ENCODE assay signal across 10 cellular contexts in genomic region chr17:18139949-18140348, GRCh38. TPM values are rescaled to one million over a fixed set of nuclear protein-coding genes. Genes with fewer than 3 reads are reported as not detected.
DNase-seq lines count a peak whose midpoint lies in the region; ATAC-seq and TF ChIP-seq lines count a peak whose summit lies in the region.
"Had no signal": no experiment of that assay in that cellular context is flagged by ENCODE, and none has a peak within 500 bp of the region (broad histone marks: within the 10 kb centered on the region; RNA-seq: fewer than 3 reads in every experiment).

No MANE protein-coding gene starts in this region.

- no peaks in the 10 kb centered on the region for H3K36me3 Mint-ChIP-seq in T-helper 2 cell treated with Interferon-gamma antibody and Interleukin-4, amounts not matched to agents 5 μg/mL and 100 μg/mL, for 36 hours (ENCODE audit: low read depth)
- H3K36me3 Mint-ChIP-seq: IgD-negative memory B cell had no signal

- H3K4me1 Mint-ChIP-seq in T-helper 2 cell treated with Interferon-gamma antibody and Interleukin-4, amounts not matched to agents 5 μg/mL and 100 μg/mL, for 36 hours (ENCODE audit: low read depth), result no peaks in the 10 kb centered on the region

- in situ Hi-C loops in GM13977 (cut with MboI; ENCODE audit: low pct_unique_long_range_greater_than_20kb, low sequenced_read_pairs, unreplicated experiment) (no loop called here), SK-MEL-5 (cut with HindIII; ENCODE audit: low pct_unique_long_range_greater_than_20kb, low sequenced_read_pairs) (no loop called here)

- peak; percentile 24; the same call in 1 of the 2 replicates for TF ChIP-seq CTCF in 22Rv1 (IDR thresholded peaks at IDR 0.05)
- TF ChIP-seq CTCF in GM13977 (IDR thresholded peaks at IDR 0.05; ENCODE audit: extremely low read depth, insufficient read depth, missing control alignments), result peak; percentile 52

- no peak overlapping the region for H3K4me3 Mint-ChIP-seq in T-helper 2 cell treated with Interferon-gamma antibody and Interleukin-4, amounts not matched to agents 5 μg/mL and 100 μg/mL, for 36 hours
- H3K4me3 Mint-ChIP-seq: IgD-negative memory B cell had no signal

- no peak for DNase-seq in GM13977 (ENCODE audit: low spot score)
- DNase-seq in SK-MEL-5 (ENCODE audit: low read depth, low spot score), result peak; percentile 28
- no peak for DNase-seq in T-helper 2 cell treated with Interferon-gamma antibody and Interleukin-4, amounts not matched to agents 5 μg/mL and 100 μg/mL, for 36 hours (ENCODE audit: low spot score)
- no peak for DNase-seq in Ammon's horn (ENCODE audit: low spot score)
- DNase-seq in islet precursor cell, result no peak

- no peak overlapping the region for H3K27ac Mint-ChIP-seq in T-helper 2 cell treated with Interferon-gamma antibody and Interleukin-4, amounts not matched to agents 5 μg/mL and 100 μg/mL, for 36 hours

- H3K27ac ChIP-seq in 22Rv1, result no peak overlapping the region
- H3K27ac ChIP-seq: BLaER1 treated with 17β-estradiol and CSF1 and Interleukin-3, amounts not matched to agents 10 nM and 100 nM had no signal

- H3K27me3 Mint-ChIP-seq in T-helper 2 cell treated with Interferon-gamma antibody and Interleukin-4, amounts not matched to agents 5 μg/mL and 100 μg/mL, for 36 hours (ENCODE audit: low read depth), result no peaks in the 10 kb centered on the region

- H3K9me3 Mint-ChIP-seq in T-helper 2 cell treated with Interferon-gamma antibody and Interleukin-4, amounts not matched to agents 5 μg/mL and 100 μg/mL, for 36 hours, result no peaks in the 10 kb centered on the region
- H3K9me3 Mint-ChIP-seq: IgD-negative memory B cell had no signal

- peak; percentile 18 for ATAC-seq in esophagus mucosa
- ATAC-seq in GM21529 (IDR thresholded peaks at IDR 0.05; ENCODE audit: unreplicated experiment), result no peak

RNA-seq across cellular contexts. Expression of gene MYO15A, which starts 31.4 kb away (rescaled TPM):
- total RNA-seq in SK-MEL-5 (2014; rRNA removed; shearing (Covaris generic)), result 0.08 and 0.16 TPM in 2 replicates
- 0.30 and 0.43 TPM in 2 replicates for polyA plus RNA-seq in SK-MEL-5 (2015; cell fraction: cytosol; rRNA removed)
- polyA plus RNA-seq in SK-MEL-5 (2015; cell fraction: nucleus; rRNA removed), result 1.8 and 3.6 TPM in 2 replicates
- total RNA-seq in esophagus mucosa, result 0.44 TPM

RNA-seq across cellular contexts. Expression of gene ALKBH5, which starts 43.7 kb away (rescaled TPM):
- 85.5 and 97.6 TPM in 2 replicates for total RNA-seq in SK-MEL-5 (2014; rRNA removed; shearing (Covaris generic))
- polyA plus RNA-seq in SK-MEL-5 (2015; cell fraction: cytosol; rRNA removed), result 99.1 and 105 TPM in 2 replicates
- polyA plus RNA-seq in SK-MEL-5 (2015; cell fraction: nucleus; rRNA removed), result 19.7 and 21.3 TPM in 2 replicates
- total RNA-seq in esophagus mucosa, result 45.3 TPM

RNA-seq across cellular contexts. Expression of gene DRG2, which starts 52.2 kb away (rescaled TPM):
- total RNA-seq in SK-MEL-5 (2014; rRNA removed; shearing (Covaris generic)), result 43.0 and 44.2 TPM in 2 replicates
- 47.7 and 53.2 TPM in 2 replicates for polyA plus RNA-seq in SK-MEL-5 (2015; cell fraction: cytosol; rRNA removed)
- polyA plus RNA-seq in SK-MEL-5 (2015; cell fraction: nucleus; rRNA removed), result 194 and 213 TPM in 2 replicates
- total RNA-seq in esophagus mucosa, result 29.4 TPM
